In the genomic region with DNA sequence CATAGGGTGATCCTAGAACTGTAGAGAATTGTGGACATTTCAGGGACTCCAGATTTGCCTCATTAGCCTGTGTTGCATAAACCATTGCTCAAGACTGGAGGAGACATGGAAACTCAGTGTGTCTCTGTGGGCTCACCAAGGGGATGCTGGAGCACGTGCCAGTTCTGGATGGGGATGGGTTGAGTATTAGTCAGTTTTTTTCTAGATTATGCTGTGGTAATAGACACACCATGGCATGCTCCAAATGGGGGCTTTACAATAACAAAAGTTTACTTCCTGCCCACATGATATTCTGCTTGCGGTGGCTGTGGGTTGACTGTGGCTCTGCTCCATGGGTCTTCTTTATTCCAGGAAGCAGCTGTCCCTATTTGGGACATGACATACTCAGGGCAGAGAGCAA, we compare ENCODE assay signal across 17 cellular contexts.
"Had no signal": no experiment of that assay in that cellular context is flagged by ENCODE, and none has a peak within 500 bp of the region (broad histone marks: within the 10 kb centered on the region; RNA-seq: fewer than 3 reads in every experiment).

No MANE protein-coding gene starts in this region.

- H3K36me3 ChIP-seq: adrenal gland, suprapubic skin, upper lobe of left lung had no signal

- H3K27me3 ChIP-seq: adrenal gland, upper lobe of left lung had no signal

- H3K9me3 ChIP-seq: adrenal gland, suprapubic skin, upper lobe of left lung had no signal

- H3K36me3 Mint-ChIP-seq: memory B cell; natural killer cell treated with Interleukin-12 subunit alpha and Interleukin-12 subunit beta and Interleukin-15 and Interleukin-18, amount 100 ng/mL, for 72 hours had no signal

- H3K27ac ChIP-seq: adrenal gland, skin epidermis, suprapubic skin, upper lobe of left lung had no signal

- H3K4me1 Mint-ChIP-seq: activated B cell treated with CpG ODN at 0.5 μM for 24 hours, memory B cell had no signal

- H3K27ac Mint-ChIP-seq: activated B cell treated with CpG ODN at 0.5 μM for 24 hours; activated CD4-positive, alpha-beta T cell treated with anti-CD3 and anti-CD28 coated beads, Interleukin-2, amount 10 ng/mL, durations not matched to agents 24 days and 14 days; memory B cell; natural killer cell treated with Interleukin-12 subunit alpha and Interleukin-12 subunit beta and Interleukin-15 and Interleukin-18, amount 100 ng/mL, for 72 hours; T-helper 2 cell treated with Interferon-gamma antibody and Interleukin-4, amounts not matched to agents 5 μg/mL and 100 μg/mL, for 36 hours had no signal

- H3K4me1 ChIP-seq: adrenal gland, suprapubic skin had no signal

- H3K4me3 ChIP-seq: adrenal gland, skin epidermis, suprapubic skin, upper lobe of left lung had no signal

- ATAC-seq: left ventricle myocardium superior; natural killer cell treated with Interleukin-12 subunit alpha and Interleukin-12 subunit beta and Interleukin-15 and Interleukin-18, amount 100 ng/mL, for 72 hours had no signal

- H3K9me3 Mint-ChIP-seq: activated B cell treated with CpG ODN at 0.5 μM for 24 hours; activated CD4-positive, alpha-beta T cell treated with anti-CD3 and anti-CD28 coated beads, Interleukin-2, amount 10 ng/mL, durations not matched to agents 24 days and 14 days; memory B cell; natural killer cell treated with Interleukin-12 subunit alpha and Interleukin-12 subunit beta and Interleukin-15 and Interleukin-18, amount 100 ng/mL, for 72 hours; T-helper 2 cell treated with Interferon-gamma antibody and Interleukin-4, amounts not matched to agents 5 μg/mL and 100 μg/mL, for 36 hours had no signal

- H3K4me3 Mint-ChIP-seq: activated B cell treated with CpG ODN at 0.5 μM for 24 hours; activated CD4-positive, alpha-beta T cell treated with anti-CD3 and anti-CD28 coated beads, Interleukin-2, amount 10 ng/mL, durations not matched to agents 24 days and 14 days; memory B cell; natural killer cell treated with Interleukin-12 subunit alpha and Interleukin-12 subunit beta and Interleukin-15 and Interleukin-18, amount 100 ng/mL, for 72 hours; T-helper 2 cell treated with Interferon-gamma antibody and Interleukin-4, amounts not matched to agents 5 μg/mL and 100 μg/mL, for 36 hours had no signal

- DNase-seq: activated B cell treated with CpG ODN at 0.5 μM for 24 hours; activated CD4-positive, alpha-beta T cell treated with anti-CD3 and anti-CD28 coated beads, Interleukin-2, amount 10 ng/mL, durations not matched to agents 24 days and 14 days; activated CD8-positive, alpha-beta memory T cell treated with anti-CD3 and anti-CD28 coated beads for 24 hours; activated naive CD4-positive, alpha-beta T cell; adrenal gland; erythroblast; foreskin fibroblast; kidney glomerular epithelial cell; left ventricle myocardium superior; stimulated activated CD4-positive, alpha-beta T cell treated with anti-CD3 and anti-CD28 coated beads, Interleukin-4, amount 100 ng/mL, for 24 hours; stimulated activated naive CD4-positive, alpha-beta T cell; upper lobe of left lung had no signal
